2 cellular contexts compared by ENCODE assay signal in genomic region chr3:14497321-14497720, GRCh38.
TF ChIP-seq lines count a peak whose summit lies in the region.

No MANE protein-coding gene starts in this region.

TF ChIP-seq in IMR-90, 13 proteins besides CTCF, POLR2A, EP300 and RAD21:
- TF ChIP-seq CHD1 (IDR thresholded peaks at IDR 0.05; ENCODE audit: low read depth, low read length): no peak

TF ChIP-seq in K562, 482 proteins besides CTCF, POLR2A, EP300 and RAD21:
- TF ChIP-seq ATF7 (IDR thresholded peaks at IDR 0.05): peak; percentile 23; the same call in 1 of the 2 replicates
- 0 out of 2 replicates have a peak, but pooled peaks have one; percentile 41 for TF ChIP-seq STAG1 (CRISPR knock-in tag; IDR thresholded peaks at IDR 0.05; ENCODE audit: borderline replicate concordance)
- peak; percentile 66; the same call in 1 of the 2 replicates for TF ChIP-seq BHLHE40 (IDR thresholded peaks at IDR 0.05; ENCODE audit: low read length)
- TF ChIP-seq MAZ (CRISPR knock-in tag; conservative IDR thresholded peaks at IDR 0.05 in 1 of 2, IDR thresholded peaks at IDR 0.05 in 1 of 2): peak in 1 of 2 experiments; percentile 50; a peak in 1 of 4 replicates
- TF ChIP-seq ZNF507 (tag; conservative IDR thresholded peaks at IDR 0.05): no peak
- TF ChIP-seq PHB (CRISPR knock-in tag; IDR thresholded peaks at IDR 0.05): no peak
- peak; percentile 25; the same call in 1 of the 2 replicates for TF ChIP-seq MYC (IDR thresholded peaks at IDR 0.05; ENCODE audit: low read depth, low read length)
- TF ChIP-seq MYC (CRISPR knock-in tag; IDR thresholded peaks at IDR 0.05; ENCODE audit: borderline replicate concordance, low read depth): no peak
